ENCODE assay signal across 9 cellular contexts in genomic region chr2:46850742-46851141, GRCh38.
DNase-seq lines count a peak whose midpoint lies in the region; ATAC-seq, FAIRE-seq and TF ChIP-seq lines count a peak whose summit lies in the region.
"Had no signal": no experiment of that assay in that cellular context is flagged by ENCODE, and none has a peak within 500 bp of the region (broad histone marks: within the 10 kb centered on the region; RNA-seq: fewer than 3 reads in every experiment).

No MANE protein-coding gene starts in this region.

- 0 out of 2 replicates have a peak overlapping the region, but pooled peaks have one; percentile 6 for H3K4me3 ChIP-seq in WI38 (ENCODE audit: low read depth, low read length)
- no peak overlapping the region for H3K4me3 ChIP-seq in fibroblast of villous mesenchyme (ENCODE audit: low read depth, low read length)
- H3K4me3 ChIP-seq in ovary = no peak overlapping the region

- H3K9me3 ChIP-seq in ovary = no peaks in the 10 kb centered on the region

- no peaks in the 10 kb centered on the region for H3K27me3 ChIP-seq in ovary

- no peaks in the 10 kb centered on the region for H3K36me3 ChIP-seq in ovary

- FAIRE-seq in GM19239 (lab: Jason Lieb, UNC) = no peak

- TF ChIP-seq CTCF in C4-2B (conservative IDR thresholded peaks at IDR 0.05) (no peak), WI38 (IDR thresholded peaks at IDR 0.05; ENCODE audit: low read depth, low read length) (no peak), fibroblast of villous mesenchyme (IDR thresholded peaks at IDR 0.05; ENCODE audit: insufficient read depth, low read depth, low read length) (no peak), ovary (IDR thresholded peaks at IDR 0.05) (no peak)

- H3K4me1 ChIP-seq in ovary (ENCODE audit: insufficient read depth) = peaks cover 56% of the 10 kb centered on the region

- H3K27ac ChIP-seq in C4-2B = peak overlapping the region; percentile 59
- H3K27ac ChIP-seq in ovary = peak overlapping the region; percentile 93 to 96

- no peak for TF ChIP-seq POLR2A in ovary (IDR thresholded peaks at IDR 0.05)

- 2 to 10% (median 7%) methylated on average over 3 of the region's 3 CpGs for WGBS in ovary, 3 donors

- DNase-seq in fibroblast of villous mesenchyme (ENCODE audit: low read depth) (peak; percentile 69), ovary (peak; percentile 88 to 93 (median 89)), activated gamma-delta T cell (lab: John Stamatoyannopoulos, UW) (no peak), GM19239 (ENCODE audit: insufficient read length, low spot score) (no peak), AG20443 (ENCODE audit: low spot score) (no peak)
- DNase-seq: SHP77 had no signal

- peak; percentile 80 for TF ChIP-seq EP300 in ovary (IDR thresholded peaks at IDR 0.05)

- intact Hi-C loops in ovary (cut with DNase I) = no loop called here

- ATAC-seq in GM21619 (IDR thresholded peaks at IDR 0.05; ENCODE audit: unreplicated experiment) = no peak

Comparison
In these comparisons a context has a peak if more than half of its experiments do, and no peak if none do; other contexts are left out.
1. DNase-seq: peak in fibroblast of villous mesenchyme (single experiment) and ovary (5 of 5); none in activated gamma-delta T cell (single experiment), GM19239 (single experiment) and AG20443 (single experiment).